ENCODE assay signal across 1 cellular context in the genomic region with DNA sequence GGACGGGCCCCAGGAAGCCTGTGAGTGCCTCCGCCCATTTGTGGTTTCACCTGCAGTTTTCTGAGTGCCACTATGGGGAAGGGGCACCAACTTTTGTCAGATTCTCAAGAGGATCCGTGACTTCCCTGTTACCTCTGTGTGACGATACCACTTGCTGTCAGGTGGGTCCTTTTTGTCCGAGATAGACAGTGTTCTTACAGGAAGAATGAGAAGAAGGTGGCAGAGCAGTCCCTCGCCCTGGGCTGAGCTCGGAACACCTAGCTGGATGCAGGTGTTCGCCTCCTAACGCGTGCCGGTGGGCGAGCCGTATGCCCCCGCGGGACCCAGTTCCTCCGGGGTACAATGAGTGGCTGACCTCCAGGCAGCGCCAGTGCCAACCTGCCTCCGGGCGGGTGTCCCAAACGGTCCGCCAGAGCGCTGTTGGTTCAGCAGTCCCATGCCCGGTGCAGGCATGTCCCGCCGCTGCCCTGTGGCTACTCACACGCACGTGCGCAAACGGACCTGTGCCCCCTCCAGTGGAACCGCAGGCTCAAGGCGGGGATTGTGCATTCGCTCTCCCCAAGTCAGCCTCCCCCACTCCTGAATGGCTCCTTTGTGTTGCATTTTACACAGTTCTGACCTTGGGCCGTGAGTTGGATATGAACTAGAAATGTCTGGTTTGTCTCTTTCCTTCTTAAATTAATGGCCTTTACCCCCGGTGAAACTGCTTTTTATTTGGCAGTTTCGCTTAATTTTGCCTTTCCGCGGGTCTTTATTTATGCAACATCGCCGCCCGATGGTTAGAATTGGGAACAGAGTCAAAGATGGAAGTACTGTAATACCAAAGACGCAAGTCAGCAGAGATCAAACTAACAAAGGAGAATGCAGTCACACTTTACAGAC.
A peak's percentile ranks its signal among the peaks of the same experiment; 100 is the strongest.
TF ChIP-seq lines count a peak whose summit lies in the region.

No MANE protein-coding gene starts in this region.

TF ChIP-seq in HepG2, 621 proteins besides CTCF, POLR2A, EP300 and RAD21 (continued from another document and continues in another):
- TF ChIP-seq, protein P1, sequence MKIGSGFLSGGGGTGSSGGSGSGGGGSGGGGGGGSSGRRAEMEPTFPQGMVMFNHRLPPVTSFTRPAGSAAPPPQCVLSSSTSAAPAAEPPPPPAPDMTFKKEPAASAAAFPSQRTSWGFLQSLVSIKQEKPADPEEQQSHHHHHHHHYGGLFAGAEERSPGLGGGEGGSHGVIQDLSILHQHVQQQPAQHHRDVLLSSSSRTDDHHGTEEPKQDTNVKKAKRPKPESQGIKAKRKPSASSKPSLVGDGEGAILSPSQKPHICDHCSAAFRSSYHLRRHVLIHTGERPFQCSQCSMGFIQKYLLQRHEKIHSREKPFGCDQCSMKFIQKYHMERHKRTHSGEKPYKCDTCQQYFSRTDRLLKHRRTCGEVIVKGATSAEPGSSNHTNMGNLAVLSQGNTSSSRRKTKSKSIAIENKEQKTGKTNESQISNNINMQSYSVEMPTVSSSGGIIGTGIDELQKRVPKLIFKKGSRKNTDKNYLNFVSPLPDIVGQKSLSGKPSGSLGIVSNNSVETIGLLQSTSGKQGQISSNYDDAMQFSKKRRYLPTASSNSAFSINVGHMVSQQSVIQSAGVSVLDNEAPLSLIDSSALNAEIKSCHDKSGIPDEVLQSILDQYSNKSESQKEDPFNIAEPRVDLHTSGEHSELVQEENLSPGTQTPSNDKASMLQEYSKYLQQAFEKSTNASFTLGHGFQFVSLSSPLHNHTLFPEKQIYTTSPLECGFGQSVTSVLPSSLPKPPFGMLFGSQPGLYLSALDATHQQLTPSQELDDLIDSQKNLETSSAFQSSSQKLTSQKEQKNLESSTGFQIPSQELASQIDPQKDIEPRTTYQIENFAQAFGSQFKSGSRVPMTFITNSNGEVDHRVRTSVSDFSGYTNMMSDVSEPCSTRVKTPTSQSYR (CRISPR knock-in tag; IDR thresholded peaks at IDR 0.05; ENCODE audit: borderline replicate concordance) = peak; percentile 84
- TF ChIP-seq ZNF543 (CRISPR knock-in tag; IDR thresholded peaks at IDR 0.05) (peak; percentile 86; the same call in 1 of the 2 replicates), REPIN1 (CRISPR knock-in tag; IDR thresholded peaks at IDR 0.05; ENCODE audit: borderline replicate concordance, low read depth) (peak; percentile 76; the same call in 1 of the 2 replicates), ZBTB20 (CRISPR knock-in tag; IDR thresholded peaks at IDR 0.05; ENCODE audit: borderline replicate concordance, low read depth) (peak; percentile 36; the same call in 1 of the 2 replicates), FOXP1 (IDR thresholded peaks at IDR 0.05) (no peak), FOXP1 (CRISPR knock-in tag; IDR thresholded peaks at IDR 0.05) (peak; percentile 13; the same call in 1 of the 2 replicates), KDM5A (IDR thresholded peaks at IDR 0.05; ENCODE audit: borderline replicate concordance, low read length) (peak; percentile 97), ZNF260 (CRISPR knock-in tag; IDR thresholded peaks at IDR 0.05; ENCODE audit: borderline replicate concordance, low read depth) (no peak), ZSCAN30 (CRISPR knock-in tag; IDR thresholded peaks at IDR 0.05) (peak; percentile 72; the same call in 1 of the 2 replicates), ZNF773 (CRISPR knock-in tag; IDR thresholded peaks at IDR 0.05; ENCODE audit: borderline replicate concordance) (peak; percentile 48; the same call in 1 of the 2 replicates), TGIF2 (CRISPR knock-in tag; IDR thresholded peaks at IDR 0.05) (peak; percentile 89), ZBTB7B (CRISPR knock-in tag; IDR thresholded peaks at IDR 0.05) (peak; percentile 83), NCOA1 (CRISPR knock-in tag; IDR thresholded peaks at IDR 0.05) (peak; percentile 47; the same call in 1 of the 2 replicates), SNAPC2 (CRISPR knock-in tag; IDR thresholded peaks at IDR 0.05) (0 out of 2 replicates have a peak, but pooled peaks have one; percentile 12), ZMYM2 (CRISPR knock-in tag; IDR thresholded peaks at IDR 0.05) (no peak), BHLHE40 (IDR thresholded peaks at IDR 0.05; ENCODE audit: low read length) (peak; percentile 92), ZNF709 (CRISPR knock-in tag; IDR thresholded peaks at IDR 0.05) (no peak), NFE2L1 (CRISPR knock-in tag; IDR thresholded peaks at IDR 0.05; ENCODE audit: borderline replicate concordance) (peak; percentile 24; the same call in 1 of the 2 replicates), BCL6 (CRISPR knock-in tag; IDR thresholded peaks at IDR 0.05) (peak; percentile 47; the same call in 1 of the 2 replicates), MEIS1 (CRISPR knock-in tag; IDR thresholded peaks at IDR 0.05; ENCODE audit: borderline replicate concordance) (peak; percentile 69; the same call in 1 of the 2 replicates), MLLT10 (CRISPR knock-in tag; IDR thresholded peaks at IDR 0.05) (no peak), SOX6 (IDR thresholded peaks at IDR 0.05) (no peak), SOX6 (CRISPR knock-in tag; IDR thresholded peaks at IDR 0.05) (peak; percentile 60), SMAD1 (CRISPR knock-in tag; IDR thresholded peaks at IDR 0.05; ENCODE audit: borderline replicate concordance, low read depth) (peak; percentile 69; the same call in 1 of the 2 replicates), ZFX (CRISPR knock-in tag; IDR thresholded peaks at IDR 0.05; ENCODE audit: low read depth) (no peak; the same call in 1 of the 2 replicates), POGZ (CRISPR knock-in tag; IDR thresholded peaks at IDR 0.05) (no peak)
- TF ChIP-seq, protein P2, sequence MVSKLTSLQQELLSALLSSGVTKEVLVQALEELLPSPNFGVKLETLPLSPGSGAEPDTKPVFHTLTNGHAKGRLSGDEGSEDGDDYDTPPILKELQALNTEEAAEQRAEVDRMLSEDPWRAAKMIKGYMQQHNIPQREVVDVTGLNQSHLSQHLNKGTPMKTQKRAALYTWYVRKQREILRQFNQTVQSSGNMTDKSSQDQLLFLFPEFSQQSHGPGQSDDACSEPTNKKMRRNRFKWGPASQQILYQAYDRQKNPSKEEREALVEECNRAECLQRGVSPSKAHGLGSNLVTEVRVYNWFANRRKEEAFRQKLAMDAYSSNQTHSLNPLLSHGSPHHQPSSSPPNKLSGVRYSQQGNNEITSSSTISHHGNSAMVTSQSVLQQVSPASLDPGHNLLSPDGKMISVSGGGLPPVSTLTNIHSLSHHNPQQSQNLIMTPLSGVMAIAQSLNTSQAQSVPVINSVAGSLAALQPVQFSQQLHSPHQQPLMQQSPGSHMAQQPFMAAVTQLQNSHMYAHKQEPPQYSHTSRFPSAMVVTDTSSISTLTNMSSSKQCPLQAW (CRISPR knock-in tag; IDR thresholded peaks at IDR 0.05) = no peak
- TF ChIP-seq, protein P3, sequence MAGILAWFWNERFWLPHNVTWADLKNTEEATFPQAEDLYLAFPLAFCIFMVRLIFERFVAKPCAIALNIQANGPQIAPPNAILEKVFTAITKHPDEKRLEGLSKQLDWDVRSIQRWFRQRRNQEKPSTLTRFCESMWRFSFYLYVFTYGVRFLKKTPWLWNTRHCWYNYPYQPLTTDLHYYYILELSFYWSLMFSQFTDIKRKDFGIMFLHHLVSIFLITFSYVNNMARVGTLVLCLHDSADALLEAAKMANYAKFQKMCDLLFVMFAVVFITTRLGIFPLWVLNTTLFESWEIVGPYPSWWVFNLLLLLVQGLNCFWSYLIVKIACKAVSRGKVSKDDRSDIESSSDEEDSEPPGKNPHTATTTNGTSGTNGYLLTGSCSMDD (CRISPR knock-in tag; IDR thresholded peaks at IDR 0.05) = no peak
- TF ChIP-seq, protein P4, sequence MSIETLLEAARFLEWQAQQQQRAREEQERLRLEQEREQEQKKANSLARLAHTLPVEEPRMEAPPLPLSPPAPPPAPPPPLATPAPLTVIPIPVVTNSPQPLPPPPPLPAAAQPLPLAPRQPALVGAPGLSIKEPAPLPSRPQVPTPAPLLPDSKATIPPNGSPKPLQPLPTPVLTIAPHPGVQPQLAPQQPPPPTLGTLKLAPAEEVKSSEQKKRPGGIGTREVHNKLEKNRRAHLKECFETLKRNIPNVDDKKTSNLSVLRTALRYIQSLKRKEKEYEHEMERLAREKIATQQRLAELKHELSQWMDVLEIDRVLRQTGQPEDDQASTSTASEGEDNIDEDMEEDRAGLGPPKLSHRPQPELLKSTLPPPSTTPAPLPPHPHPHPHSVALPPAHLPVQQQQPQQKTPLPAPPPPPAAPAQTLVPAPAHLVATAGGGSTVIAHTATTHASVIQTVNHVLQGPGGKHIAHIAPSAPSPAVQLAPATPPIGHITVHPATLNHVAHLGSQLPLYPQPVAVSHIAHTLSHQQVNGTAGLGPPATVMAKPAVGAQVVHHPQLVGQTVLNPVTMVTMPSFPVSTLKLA (IDR thresholded peaks at IDR 0.05) = peak; percentile 56
- TF ChIP-seq, protein P5, sequence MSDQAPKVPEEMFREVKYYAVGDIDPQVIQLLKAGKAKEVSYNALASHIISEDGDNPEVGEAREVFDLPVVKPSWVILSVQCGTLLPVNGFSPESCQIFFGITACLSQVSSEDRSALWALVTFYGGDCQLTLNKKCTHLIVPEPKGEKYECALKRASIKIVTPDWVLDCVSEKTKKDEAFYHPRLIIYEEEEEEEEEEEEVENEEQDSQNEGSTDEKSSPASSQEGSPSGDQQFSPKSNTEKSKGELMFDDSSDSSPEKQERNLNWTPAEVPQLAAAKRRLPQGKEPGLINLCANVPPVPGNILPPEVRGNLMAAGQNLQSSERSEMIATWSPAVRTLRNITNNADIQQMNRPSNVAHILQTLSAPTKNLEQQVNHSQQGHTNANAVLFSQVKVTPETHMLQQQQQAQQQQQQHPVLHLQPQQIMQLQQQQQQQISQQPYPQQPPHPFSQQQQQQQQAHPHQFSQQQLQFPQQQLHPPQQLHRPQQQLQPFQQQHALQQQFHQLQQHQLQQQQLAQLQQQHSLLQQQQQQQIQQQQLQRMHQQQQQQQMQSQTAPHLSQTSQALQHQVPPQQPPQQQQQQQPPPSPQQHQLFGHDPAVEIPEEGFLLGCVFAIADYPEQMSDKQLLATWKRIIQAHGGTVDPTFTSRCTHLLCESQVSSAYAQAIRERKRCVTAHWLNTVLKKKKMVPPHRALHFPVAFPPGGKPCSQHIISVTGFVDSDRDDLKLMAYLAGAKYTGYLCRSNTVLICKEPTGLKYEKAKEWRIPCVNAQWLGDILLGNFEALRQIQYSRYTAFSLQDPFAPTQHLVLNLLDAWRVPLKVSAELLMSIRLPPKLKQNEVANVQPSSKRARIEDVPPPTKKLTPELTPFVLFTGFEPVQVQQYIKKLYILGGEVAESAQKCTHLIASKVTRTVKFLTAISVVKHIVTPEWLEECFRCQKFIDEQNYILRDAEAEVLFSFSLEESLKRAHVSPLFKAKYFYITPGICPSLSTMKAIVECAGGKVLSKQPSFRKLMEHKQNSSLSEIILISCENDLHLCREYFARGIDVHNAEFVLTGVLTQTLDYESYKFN (CRISPR knock-in tag; conservative IDR thresholded peaks at IDR 0.05) = peak; percentile 40; the same call in 1 of the 2 replicates
- TF ChIP-seq, protein P6, sequence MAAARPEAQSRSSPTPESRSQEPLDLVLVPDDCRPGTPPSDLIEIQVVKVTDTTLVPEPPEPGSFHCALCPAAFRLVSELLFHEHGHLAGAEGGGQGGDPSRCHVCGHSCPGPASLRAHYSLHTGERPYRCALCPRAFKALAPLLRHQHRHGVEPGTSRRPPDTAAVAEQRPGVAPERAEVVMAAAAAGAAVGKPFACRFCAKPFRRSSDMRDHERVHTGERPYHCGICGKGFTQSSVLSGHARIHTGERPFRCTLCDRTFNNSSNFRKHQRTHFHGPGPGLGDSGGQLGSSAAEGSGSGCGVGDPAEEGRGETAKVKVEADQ (CRISPR knock-in tag; IDR thresholded peaks at IDR 0.05; ENCODE audit: borderline replicate concordance) = peak; percentile 70; the same call in 1 of the 2 replicates
- TF ChIP-seq, protein P7, sequence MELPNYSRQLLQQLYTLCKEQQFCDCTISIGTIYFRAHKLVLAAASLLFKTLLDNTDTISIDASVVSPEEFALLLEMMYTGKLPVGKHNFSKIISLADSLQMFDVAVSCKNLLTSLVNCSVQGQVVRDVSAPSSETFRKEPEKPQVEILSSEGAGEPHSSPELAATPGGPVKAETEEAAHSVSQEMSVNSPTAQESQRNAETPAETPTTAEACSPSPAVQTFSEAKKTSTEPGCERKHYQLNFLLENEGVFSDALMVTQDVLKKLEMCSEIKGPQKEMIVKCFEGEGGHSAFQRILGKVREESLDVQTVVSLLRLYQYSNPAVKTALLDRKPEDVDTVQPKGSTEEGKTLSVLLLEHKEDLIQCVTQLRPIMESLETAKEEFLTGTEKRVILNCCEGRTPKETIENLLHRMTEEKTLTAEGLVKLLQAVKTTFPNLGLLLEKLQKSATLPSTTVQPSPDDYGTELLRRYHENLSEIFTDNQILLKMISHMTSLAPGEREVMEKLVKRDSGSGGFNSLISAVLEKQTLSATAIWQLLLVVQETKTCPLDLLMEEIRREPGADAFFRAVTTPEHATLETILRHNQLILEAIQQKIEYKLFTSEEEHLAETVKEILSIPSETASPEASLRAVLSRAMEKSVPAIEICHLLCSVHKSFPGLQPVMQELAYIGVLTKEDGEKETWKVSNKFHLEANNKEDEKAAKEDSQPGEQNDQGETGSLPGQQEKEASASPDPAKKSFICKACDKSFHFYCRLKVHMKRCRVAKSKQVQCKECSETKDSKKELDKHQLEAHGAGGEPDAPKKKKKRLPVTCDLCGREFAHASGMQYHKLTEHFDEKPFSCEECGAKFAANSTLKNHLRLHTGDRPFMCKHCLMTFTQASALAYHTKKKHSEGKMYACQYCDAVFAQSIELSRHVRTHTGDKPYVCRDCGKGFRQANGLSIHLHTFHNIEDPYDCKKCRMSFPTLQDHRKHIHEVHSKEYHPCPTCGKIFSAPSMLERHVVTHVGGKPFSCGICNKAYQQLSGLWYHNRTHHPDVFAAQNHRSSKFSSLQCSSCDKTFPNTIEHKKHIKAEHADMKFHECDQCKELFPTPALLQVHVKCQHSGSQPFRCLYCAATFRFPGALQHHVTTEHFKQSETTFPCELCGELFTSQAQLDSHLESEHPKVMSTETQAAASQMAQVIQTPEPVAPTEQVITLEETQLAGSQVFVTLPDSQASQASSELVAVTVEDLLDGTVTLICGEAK (IDR thresholded peaks at IDR 0.05) = no peak
- TF ChIP-seq, protein P7 (CRISPR knock-in tag; IDR thresholded peaks at IDR 0.05) = 0 out of 2 replicates have a peak, but pooled peaks have one; percentile 59
